In the genomic region with DNA sequence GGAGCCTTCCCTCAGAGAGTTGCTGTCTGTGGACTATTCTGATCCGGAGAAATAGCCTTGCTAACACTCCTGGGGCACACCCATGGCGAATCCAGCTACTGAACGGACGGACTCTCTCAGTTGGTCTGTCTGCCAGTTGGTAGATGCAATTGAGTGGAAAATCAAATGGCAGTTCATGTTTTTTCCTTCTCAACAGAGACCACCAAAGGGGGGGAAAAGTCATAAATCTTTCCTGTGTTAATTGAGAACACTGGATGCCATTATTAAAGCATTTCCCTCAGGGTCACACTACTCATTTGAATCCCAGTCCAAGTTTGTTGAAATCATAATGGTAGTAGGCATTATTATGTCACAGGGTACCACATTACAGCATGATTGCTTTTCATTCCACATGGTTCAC, we compare ENCODE assay signal across 2 cellular contexts.
TF ChIP-seq lines count a peak whose summit lies in the region.

No MANE protein-coding gene starts in this region.

TF ChIP-seq in SK-N-SH, 30 proteins besides CTCF, POLR2A, EP300 and RAD21 (continued from another document):
- TF ChIP-seq, protein P1, sequence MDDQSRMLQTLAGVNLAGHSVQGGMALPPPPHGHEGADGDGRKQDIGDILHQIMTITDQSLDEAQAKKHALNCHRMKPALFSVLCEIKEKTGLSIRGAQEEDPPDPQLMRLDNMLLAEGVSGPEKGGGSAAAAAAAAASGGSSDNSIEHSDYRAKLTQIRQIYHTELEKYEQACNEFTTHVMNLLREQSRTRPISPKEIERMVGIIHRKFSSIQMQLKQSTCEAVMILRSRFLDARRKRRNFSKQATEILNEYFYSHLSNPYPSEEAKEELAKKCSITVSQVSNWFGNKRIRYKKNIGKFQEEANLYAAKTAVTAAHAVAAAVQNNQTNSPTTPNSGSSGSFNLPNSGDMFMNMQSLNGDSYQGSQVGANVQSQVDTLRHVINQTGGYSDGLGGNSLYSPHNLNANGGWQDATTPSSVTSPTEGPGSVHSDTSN (IDR thresholded peaks at IDR 0.05): no peak
- TF ChIP-seq FOXJ3 (CRISPR knock-in tag; IDR thresholded peaks at IDR 0.05) (no peak), MXI1 (IDR thresholded peaks at IDR 0.05; ENCODE audit: low read depth, low read length) (no peak), TAF1 (IDR thresholded peaks at IDR 0.05; ENCODE audit: borderline replicate concordance, low read depth, low read length) (no peak)
- TF ChIP-seq, protein P2, sequence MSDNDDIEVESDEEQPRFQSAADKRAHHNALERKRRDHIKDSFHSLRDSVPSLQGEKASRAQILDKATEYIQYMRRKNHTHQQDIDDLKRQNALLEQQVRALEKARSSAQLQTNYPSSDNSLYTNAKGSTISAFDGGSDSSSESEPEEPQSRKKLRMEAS (IDR thresholded peaks at IDR 0.05; ENCODE audit: low read depth): no peak
- TF ChIP-seq, protein P3, sequence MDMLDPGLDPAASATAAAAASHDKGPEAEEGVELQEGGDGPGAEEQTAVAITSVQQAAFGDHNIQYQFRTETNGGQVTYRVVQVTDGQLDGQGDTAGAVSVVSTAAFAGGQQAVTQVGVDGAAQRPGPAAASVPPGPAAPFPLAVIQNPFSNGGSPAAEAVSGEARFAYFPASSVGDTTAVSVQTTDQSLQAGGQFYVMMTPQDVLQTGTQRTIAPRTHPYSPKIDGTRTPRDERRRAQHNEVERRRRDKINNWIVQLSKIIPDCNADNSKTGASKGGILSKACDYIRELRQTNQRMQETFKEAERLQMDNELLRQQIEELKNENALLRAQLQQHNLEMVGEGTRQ (IDR thresholded peaks at IDR 0.05; ENCODE audit: borderline replicate concordance, low read depth, low read length): no peak

TF ChIP-seq in SK-N-SH treated with all-trans-retinoic acid at 6 μM for 48 hours, 23 proteins besides CTCF, POLR2A, EP300 and RAD21 (continued from another document):
- TF ChIP-seq, protein P4, sequence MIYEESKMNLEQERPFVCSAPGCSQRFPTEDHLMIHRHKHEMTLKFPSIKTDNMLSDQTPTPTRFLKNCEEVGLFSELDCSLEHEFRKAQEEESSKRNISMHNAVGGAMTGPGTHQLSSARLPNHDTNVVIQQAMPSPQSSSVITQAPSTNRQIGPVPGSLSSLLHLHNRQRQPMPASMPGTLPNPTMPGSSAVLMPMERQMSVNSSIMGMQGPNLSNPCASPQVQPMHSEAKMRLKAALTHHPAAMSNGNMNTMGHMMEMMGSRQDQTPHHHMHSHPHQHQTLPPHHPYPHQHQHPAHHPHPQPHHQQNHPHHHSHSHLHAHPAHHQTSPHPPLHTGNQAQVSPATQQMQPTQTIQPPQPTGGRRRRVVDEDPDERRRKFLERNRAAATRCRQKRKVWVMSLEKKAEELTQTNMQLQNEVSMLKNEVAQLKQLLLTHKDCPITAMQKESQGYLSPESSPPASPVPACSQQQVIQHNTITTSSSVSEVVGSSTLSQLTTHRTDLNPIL (CRISPR knock-in tag; IDR thresholded peaks at IDR 0.05; ENCODE audit: low read depth): no peak
- TF ChIP-seq ZNF8 (CRISPR knock-in tag; IDR thresholded peaks at IDR 0.05): no peak
- TF ChIP-seq ISL1 (CRISPR knock-in tag; IDR thresholded peaks at IDR 0.05): no peak
- no peak for TF ChIP-seq OSR1 (CRISPR knock-in tag; IDR thresholded peaks at IDR 0.05)
- TF ChIP-seq ZC3H10 (CRISPR knock-in tag; IDR thresholded peaks at IDR 0.05): no peak
- no peak for TF ChIP-seq RARB (CRISPR knock-in tag; IDR thresholded peaks at IDR 0.05)
- TF ChIP-seq ZNF70 (CRISPR knock-in tag; IDR thresholded peaks at IDR 0.05): no peak
- TF ChIP-seq ESRRG (CRISPR knock-in tag; IDR thresholded peaks at IDR 0.05): no peak
- TF ChIP-seq, protein P5, sequence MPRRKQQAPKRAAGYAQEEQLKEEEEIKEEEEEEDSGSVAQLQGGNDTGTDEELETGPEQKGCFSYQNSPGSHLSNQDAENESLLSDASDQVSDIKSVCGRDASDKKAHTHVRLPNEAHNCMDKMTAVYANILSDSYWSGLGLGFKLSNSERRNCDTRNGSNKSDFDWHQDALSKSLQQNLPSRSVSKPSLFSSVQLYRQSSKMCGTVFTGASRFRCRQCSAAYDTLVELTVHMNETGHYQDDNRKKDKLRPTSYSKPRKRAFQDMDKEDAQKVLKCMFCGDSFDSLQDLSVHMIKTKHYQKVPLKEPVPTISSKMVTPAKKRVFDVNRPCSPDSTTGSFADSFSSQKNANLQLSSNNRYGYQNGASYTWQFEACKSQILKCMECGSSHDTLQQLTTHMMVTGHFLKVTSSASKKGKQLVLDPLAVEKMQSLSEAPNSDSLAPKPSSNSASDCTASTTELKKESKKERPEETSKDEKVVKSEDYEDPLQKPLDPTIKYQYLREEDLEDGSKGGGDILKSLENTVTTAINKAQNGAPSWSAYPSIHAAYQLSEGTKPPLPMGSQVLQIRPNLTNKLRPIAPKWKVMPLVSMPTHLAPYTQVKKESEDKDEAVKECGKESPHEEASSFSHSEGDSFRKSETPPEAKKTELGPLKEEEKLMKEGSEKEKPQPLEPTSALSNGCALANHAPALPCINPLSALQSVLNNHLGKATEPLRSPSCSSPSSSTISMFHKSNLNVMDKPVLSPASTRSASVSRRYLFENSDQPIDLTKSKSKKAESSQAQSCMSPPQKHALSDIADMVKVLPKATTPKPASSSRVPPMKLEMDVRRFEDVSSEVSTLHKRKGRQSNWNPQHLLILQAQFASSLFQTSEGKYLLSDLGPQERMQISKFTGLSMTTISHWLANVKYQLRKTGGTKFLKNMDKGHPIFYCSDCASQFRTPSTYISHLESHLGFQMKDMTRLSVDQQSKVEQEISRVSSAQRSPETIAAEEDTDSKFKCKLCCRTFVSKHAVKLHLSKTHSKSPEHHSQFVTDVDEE (CRISPR knock-in tag; IDR thresholded peaks at IDR 0.05): no peak
- TF ChIP-seq GLIS3 (CRISPR knock-in tag; IDR thresholded peaks at IDR 0.05): no peak
